Comparison of ENCODE assay signal across 9 cellular contexts in genomic region chr5:147935032-147935431, GRCh38. TPM values are rescaled to one million over a fixed set of nuclear protein-coding genes. Genes with fewer than 3 reads are reported as not detected.
DNase-seq lines count a peak whose midpoint lies in the region; ATAC-seq and TF ChIP-seq lines count a peak whose summit lies in the region.
"Had no signal": no experiment of that assay in that cellular context is flagged by ENCODE, and none has a peak within 500 bp of the region (broad histone marks: within the 10 kb centered on the region; RNA-seq: fewer than 3 reads in every experiment).

No MANE protein-coding gene starts in this region.

- H3K79me1 ChIP-seq in H9 (ENCODE audit: insufficient read depth, low read depth, low read length, poor library complexity, severe bottlenecking) (no peaks in the 10 kb centered on the region), mesendoderm (ENCODE audit: low read length) (no peaks in the 10 kb centered on the region)

- no peak overlapping the region for H2AK5ac ChIP-seq in H9 (ENCODE audit: insufficient read length, low read length)
- no peak overlapping the region for H2AK5ac ChIP-seq in mesendoderm (ENCODE audit: low read length)

- H3K56ac ChIP-seq in H9 (ENCODE audit: insufficient read length, low read depth, low read length): no peak overlapping the region
- no peak overlapping the region for H3K56ac ChIP-seq in mesendoderm (ENCODE audit: low read length)

- no peaks in the 10 kb centered on the region for H3K27me3 Mint-ChIP-seq in H9 (ENCODE audit: low read depth)
- H3K27me3 Mint-ChIP-seq in activated naive CD8-positive, alpha-beta T cell treated with anti-CD3 and anti-CD28 coated beads for 36 hours: peaks cover 3% of the 10 kb centered on the region

- H3K27me3 ChIP-seq in H9 (ENCODE audit: insufficient read depth, low read length) (no peaks in the 10 kb centered on the region), colonic mucosa (no peaks in the 10 kb centered on the region), mesendoderm (ENCODE audit: insufficient read depth, low read length, poor library complexity) (no peaks in the 10 kb centered on the region)

- H4K8ac ChIP-seq in H9 (replicated peaks; ENCODE audit: insufficient read length, low read depth, low read length) (no peak overlapping the region), mesendoderm (ENCODE audit: low read depth, low read length) (no peak overlapping the region)

- H4K91ac ChIP-seq in H9 (ENCODE audit: insufficient read length, low read depth, low read length): no peak overlapping the region

- H3K36me3 ChIP-seq in colonic mucosa (no peaks in the 10 kb centered on the region), mesendoderm (ENCODE audit: control insufficient read depth, insufficient read depth, low read length) (no peaks in the 10 kb centered on the region)

- no peak overlapping the region for H2BK12ac ChIP-seq in H9 (ENCODE audit: insufficient read length, low read depth, low read length)

- no peak overlapping the region for H4K5ac ChIP-seq in H9 (ENCODE audit: insufficient read length, low read depth, low read length)
- H4K5ac ChIP-seq in mesendoderm (ENCODE audit: low read length): no peak overlapping the region

- H3K9ac ChIP-seq in H9 (ENCODE audit: extremely low read depth, insufficient read length, low read length) (no peak overlapping the region), colonic mucosa (ENCODE audit: low read depth in 2 of 2, low read length in 2 of 2) (no peak overlapping the region), mesendoderm (ENCODE audit: low read length) (no peak overlapping the region)

- H3K18ac ChIP-seq in H9 (ENCODE audit: insufficient read length, low read depth, low read length): no peak overlapping the region
- H3K18ac ChIP-seq in mesendoderm (ENCODE audit: low read length): no peak overlapping the region

- H2BK5ac ChIP-seq in H9 (ENCODE audit: insufficient read length, low read length) (no peak overlapping the region), mesendoderm (ENCODE audit: low read length) (no peak overlapping the region)

- H3K4me2 ChIP-seq in H9 (ENCODE audit: insufficient read depth, insufficient read length, low read length): no peak overlapping the region
- no peak overlapping the region for H3K4me2 ChIP-seq in mesendoderm (ENCODE audit: low read length)

- H3K79me2 ChIP-seq in H9 (ENCODE audit: insufficient read depth, low read length) (no peaks in the 10 kb centered on the region), mesendoderm (ENCODE audit: control insufficient read depth, insufficient read depth, low read length) (no peaks in the 10 kb centered on the region)

- H2BK120ac ChIP-seq in H9 (ENCODE audit: low read depth, low read length, poor library complexity, severe bottlenecking) (no peak overlapping the region), mesendoderm (ENCODE audit: low read depth, low read length) (no peak overlapping the region)

- H3T11ph ChIP-seq in H9 (ENCODE audit: low read length): no peak overlapping the region

- no peak for DNase-seq in H9
- DNase-seq in NCI-H460 (ENCODE audit: extremely low read depth, low read depth): peak; percentile 63
- DNase-seq in colonic mucosa: no peak
- peak; percentile 78 for DNase-seq in mesendoderm
- DNase-seq in activated naive CD8-positive, alpha-beta T cell treated with anti-CD3 and anti-CD28 coated beads for 36 hours: no peak

- H3K14ac ChIP-seq in H9 (ENCODE audit: insufficient read depth, low read length): no peak overlapping the region

- H3K23me2 ChIP-seq in H9 (ENCODE audit: insufficient read length, low read depth, low read length, poor library complexity, severe bottlenecking): no peaks in the 10 kb centered on the region

- no peak overlapping the region for H2BK20ac ChIP-seq in H9 (ENCODE audit: low read depth, low read length, poor library complexity, severe bottlenecking)

- H3K4me3 Mint-ChIP-seq in H9: no peak overlapping the region
- H3K4me3 Mint-ChIP-seq in activated naive CD8-positive, alpha-beta T cell treated with anti-CD3 and anti-CD28 coated beads for 36 hours: no peak overlapping the region

- peak; percentile 76 for TF ChIP-seq CTCF in H9 (conservative IDR thresholded peaks at IDR 0.05)
- TF ChIP-seq CTCF in colonic mucosa (IDR thresholded peaks at IDR 0.05): peak; percentile 33

- no peak overlapping the region for H3K4ac ChIP-seq in H9 (ENCODE audit: low read depth, low read length)
- H3K4ac ChIP-seq in mesendoderm (ENCODE audit: low read depth, low read length): no peak overlapping the region

- H2BK15ac ChIP-seq in H9 (ENCODE audit: low read depth, low read length): no peak overlapping the region
- no peak overlapping the region for H2BK15ac ChIP-seq in mesendoderm (replicated peaks; ENCODE audit: low read depth)

- H3K27ac Mint-ChIP-seq in H9: no peak overlapping the region
- H3K27ac Mint-ChIP-seq in activated naive CD8-positive, alpha-beta T cell treated with anti-CD3 and anti-CD28 coated beads for 36 hours: no peak overlapping the region

- ATAC-seq in HG03097 (IDR thresholded peaks at IDR 0.05; ENCODE audit: low FRiP score, unreplicated experiment) (no peak), HG02852 (IDR thresholded peaks at IDR 0.05; ENCODE audit: unreplicated experiment) (no peak), GM21825 (IDR thresholded peaks at IDR 0.05; ENCODE audit: unreplicated experiment) (no peak)

- peaks cover 0 to 4% (median 3%) of the 10 kb centered on the region in 3 experiments; a peak in 2 of 7 replicates for H3K36me3 Mint-ChIP-seq in H9 (ENCODE audit: insufficient read depth in 1 of 3, low read depth in 3 of 3)
- H3K36me3 Mint-ChIP-seq in activated naive CD8-positive, alpha-beta T cell treated with anti-CD3 and anti-CD28 coated beads for 36 hours: no peaks in the 10 kb centered on the region

- intact Hi-C loops in colonic mucosa (cut with DNase I): loop anchor here (5.0 kb wide), 1 partner anchor 48 kb away; no protein-coding TSS in a partner anchor

- no peak overlapping the region for H3K23ac ChIP-seq in H9 (ENCODE audit: insufficient read length, low read depth, low read length)
- H3K23ac ChIP-seq in mesendoderm (ENCODE audit: low read length): no peak overlapping the region

- H3K27ac ChIP-seq in H9 (ENCODE audit: insufficient read length, low read depth, low read length): no peak overlapping the region
- H3K27ac ChIP-seq in colonic mucosa: no peak overlapping the region
- no peak overlapping the region for H3K27ac ChIP-seq in mesendoderm (ENCODE audit: low read depth, low read length)

- WGBS in H9 (ENCODE audit: extremely low coverage, insufficient read length, low lambda C conversion rate): no CpG with 5 or more reads among the region's 3 CpGs
- no CpG with 5 or more reads among the region's 3 CpGs for WGBS in mesendoderm (ENCODE audit: extremely low coverage, insufficient coverage, low lambda C conversion rate)

- H3K4me1 Mint-ChIP-seq in H9: peaks cover 4 to 6% of the 10 kb centered on the region in 2 experiments; a peak in 3 of 4 replicates
- H3K4me1 Mint-ChIP-seq in activated naive CD8-positive, alpha-beta T cell treated with anti-CD3 and anti-CD28 coated beads for 36 hours: no peaks in the 10 kb centered on the region

- H3K4me3 ChIP-seq in colonic mucosa (no peak overlapping the region), mesendoderm (ENCODE audit: low read length) (no peak overlapping the region)

- H3K9me3 Mint-ChIP-seq in H9: peaks cover 0 to 6% of the 10 kb centered on the region in 2 experiments; a peak in 2 of 5 replicates
- peaks cover 2% of the 10 kb centered on the region for H3K9me3 Mint-ChIP-seq in activated naive CD8-positive, alpha-beta T cell treated with anti-CD3 and anti-CD28 coated beads for 36 hours

- no peak overlapping the region for H2AFZ ChIP-seq in H9 (ENCODE audit: low read length)

- H3K9me3 ChIP-seq in H9 (ENCODE audit: control insufficient read depth, low read depth, low read length): no peaks in the 10 kb centered on the region
- H3K9me3 ChIP-seq in colonic mucosa: no peaks in the 10 kb centered on the region

- H3K4me1 ChIP-seq in H9 (ENCODE audit: insufficient read depth, low read length): no peaks in the 10 kb centered on the region
- no peaks in the 10 kb centered on the region for H3K4me1 ChIP-seq in colonic mucosa
- no peaks in the 10 kb centered on the region for H3K4me1 ChIP-seq in mesendoderm (ENCODE audit: control insufficient read depth, low read depth, low read length)

- H4K20me1 ChIP-seq in H9 (ENCODE audit: control insufficient read depth, insufficient read depth, insufficient read length): no peaks in the 10 kb centered on the region

RNA-seq across cellular contexts. Expression of gene C5orf46, which starts 28.7 kb away (rescaled TPM):
- total RNA-seq in H9 (2021): not detected in 2 replicates
- not detected in 2 replicates for total RNA-seq in NCI-H460 (2014; rRNA removed; shearing (Covaris generic))
- polyA plus RNA-seq in NCI-H460 (2014; cell fraction: nucleus; rRNA removed): not detected in 2 replicates
- total RNA-seq in colonic mucosa: not detected
- polyA plus RNA-seq in mesendoderm (2013, experiment 1 of 2): not detected
- polyA plus RNA-seq in mesendoderm (2013, experiment 2 of 2): not detected
- total RNA-seq in activated naive CD8-positive, alpha-beta T cell treated with anti-CD3 and anti-CD28 coated beads for 36 hours: not detected
- total RNA-seq: mononuclear cell had no signal

RNA-seq across cellular contexts. Expression of gene SCGB3A2, which starts 56.5 kb away (rescaled TPM):
- total RNA-seq in H9 (2021): 62.5 and 66.0 TPM in 2 replicates
- not detected in 2 replicates for total RNA-seq in NCI-H460 (2014; rRNA removed; shearing (Covaris generic))
- polyA plus RNA-seq in NCI-H460 (2014; cell fraction: nucleus; rRNA removed): not detected in 2 replicates
- total RNA-seq in colonic mucosa: under 1 TPM in 1 of 2 donors, not detected in 1; 0.67 TPM
- polyA plus RNA-seq in mesendoderm (2013, experiment 1 of 2): 98.9 TPM
- polyA plus RNA-seq in mesendoderm (2013, experiment 2 of 2): 96.1 TPM
- not detected for total RNA-seq in activated naive CD8-positive, alpha-beta T cell treated with anti-CD3 and anti-CD28 coated beads for 36 hours
- total RNA-seq: mononuclear cell had no signal

Comparison
In these comparisons a context has a peak if more than half of its experiments do, and no peak if none do; other contexts are left out.
1. DNase-seq: peak in NCI-H460 (single experiment) and mesendoderm (single experiment); none in H9 (single experiment), colonic mucosa (single experiment) and activated naive CD8-positive, alpha-beta T cell treated with anti-CD3 and anti-CD28 coated beads for 36 hours (single experiment).
2. RNA of gene SCGB3A2, which starts 56.5 kb away (total RNA-seq): 62.5 to 66.0 TPM in H9; 0.67 TPM in colonic mucosa, not detected in NCI-H460 and not detected in activated naive CD8-positive, alpha-beta T cell treated with anti-CD3 and anti-CD28 coated beads for 36 hours; every median in the first group is over 10 times any median in the second.